Comparison of ENCODE assay signal across 21 cellular contexts in the genomic region with DNA sequence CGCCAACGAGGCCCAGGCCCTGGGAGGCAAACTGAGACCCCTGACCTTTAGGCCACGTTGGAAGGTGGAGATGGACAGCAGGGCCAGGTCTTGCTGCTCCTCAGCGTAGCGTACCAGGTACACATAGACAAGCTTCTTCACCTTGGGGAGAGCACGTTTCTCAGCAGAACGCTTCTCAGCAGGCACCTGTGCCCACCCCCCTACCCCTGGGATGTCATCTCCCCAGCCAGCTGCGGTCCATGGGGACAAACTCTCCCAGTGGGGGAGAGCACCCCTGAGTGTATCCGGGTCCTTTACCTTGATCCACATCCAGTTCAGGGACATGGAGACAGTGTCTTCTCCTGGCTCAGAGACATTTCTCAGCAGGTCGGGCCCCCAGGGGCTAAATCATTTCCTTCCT. TPM values are rescaled to one million over a fixed set of nuclear protein-coding genes. Genes with fewer than 3 reads are reported as not detected.
A peak's percentile ranks its signal among the peaks of the same experiment; 100 is the strongest.
DNase-seq lines count a peak whose midpoint lies in the region; ATAC-seq and TF ChIP-seq lines count a peak whose summit lies in the region.
"Had no signal": no experiment of that assay in that cellular context is flagged by ENCODE, and none has a peak within 500 bp of the region (broad histone marks: within the 10 kb centered on the region; RNA-seq: fewer than 3 reads in every experiment).

No MANE protein-coding gene starts in this region.

- H3K27me3 ChIP-seq in endodermal cell (ENCODE audit: control insufficient read depth, insufficient read depth, low read length, poor library complexity, severe bottlenecking) (no peaks in the 10 kb centered on the region), neuronal stem cell (ENCODE audit: control insufficient read depth in 3 of 3, insufficient read depth in 3 of 3, low read depth in 1 of 3, low read length in 3 of 3) (no peaks in the 10 kb centered on the region), sigmoid colon (peaks cover 0 to 4% (median 0%) of the 10 kb centered on the region in 3 donors)
- H3K27me3 ChIP-seq: BE2C, BLaER1 had no signal

- H3K9me3 ChIP-seq in endodermal cell (ENCODE audit: control insufficient read depth, low read length) = no peaks in the 10 kb centered on the region
- no peaks in the 10 kb centered on the region for H3K9me3 ChIP-seq in neuronal stem cell (replicated peaks in 1 of 2; ENCODE audit: control insufficient read depth in 2 of 2, insufficient read depth in 1 of 2, low read depth in 1 of 2, low read length in 2 of 2)
- no peaks in the 10 kb centered on the region for H3K9me3 ChIP-seq in sigmoid colon
- H3K9me3 ChIP-seq: BE2C, BLaER1 had no signal

- H3K18ac ChIP-seq in neuronal stem cell (ENCODE audit: low read length) = no peak overlapping the region

- no peak for TF ChIP-seq EP300 in sigmoid colon (IDR thresholded peaks at IDR 0.05)

- peaks cover 7% of the 10 kb centered on the region for H3K36me3 Mint-ChIP-seq in endodermal cell (ENCODE audit: low read depth)
- H3K36me3 Mint-ChIP-seq: CD14-positive monocyte; CD4-positive, alpha-beta memory T cell; CD4-positive, CD25-positive, alpha-beta regulatory T cell; CD8-positive, alpha-beta memory T cell had no signal

- no peak overlapping the region for H3K4me3 Mint-ChIP-seq in endodermal cell
- H3K4me3 Mint-ChIP-seq: CD14-positive monocyte; CD4-positive, alpha-beta memory T cell; CD4-positive, CD25-positive, alpha-beta regulatory T cell; CD8-positive, alpha-beta memory T cell had no signal

- intact Hi-C loops in sigmoid colon (cut with DNase I) = no loop called here
- intact Hi-C loops in Right ventricle myocardium inferior (cut with DNase I) = no loop called here

- peaks cover 2% of the 10 kb centered on the region for H3K9me3 Mint-ChIP-seq in endodermal cell

- no peak overlapping the region for H3K4me2 ChIP-seq in neuronal stem cell (ENCODE audit: insufficient read depth, low read length, poor library complexity, severe bottlenecking)
- H3K4me2 ChIP-seq: BLaER1 had no signal

- H3K4me3 ChIP-seq in endodermal cell (ENCODE audit: low read length) = no peak overlapping the region
- H3K4me3 ChIP-seq in neuronal stem cell (ENCODE audit: low read length in 2 of 2) = no peak overlapping the region
- no peak overlapping the region for H3K4me3 ChIP-seq in sigmoid colon
- H3K4me3 ChIP-seq: BLaER1 had no signal

- H2BK5ac ChIP-seq in neuronal stem cell (ENCODE audit: low read length) = no peak overlapping the region

- TF ChIP-seq CTCF in endodermal cell (conservative IDR thresholded peaks at IDR 0.05) (no peak), sigmoid colon (IDR thresholded peaks at IDR 0.05) (no peak)

- H2BK120ac ChIP-seq in neuronal stem cell (ENCODE audit: low read depth, low read length) = no peak overlapping the region

- no peak overlapping the region for H2AK5ac ChIP-seq in neuronal stem cell (ENCODE audit: low read depth, low read length)

- H4K91ac ChIP-seq in neuronal stem cell (ENCODE audit: low read depth, low read length, poor library complexity) = no peak overlapping the region

- 95 to 99% methylated on average over 8 to 10 of the region's 10 CpGs for WGBS in endodermal cell (ENCODE audit: insufficient coverage in 1 of 2, insufficient read length in 1 of 2), 2 experiments
- WGBS in neuronal stem cell (ENCODE audit: extremely low coverage in 2 of 2, insufficient read length in 2 of 2, insufficient replicate concordance in 1 of 2), 2 donors = no CpG with 5 or more reads among the region's 10 CpGs
- 85 to 90% methylated on average over 10 of the region's 10 CpGs for WGBS in sigmoid colon, 2 donors

- TF ChIP-seq POLR2A in sigmoid colon (IDR thresholded peaks at IDR 0.05) = no peak

- H2BK12ac ChIP-seq in neuronal stem cell (ENCODE audit: low read length) = no peak overlapping the region

- DNase-seq in endodermal cell (peak; percentile 28), neuronal stem cell (ENCODE audit: low spot score) (no peak), sigmoid colon (peak; percentile 39), Right ventricle myocardium inferior (ENCODE audit: missing footprints) (no peak), NCI-H345 treated with DMSO at 0.1 percent for 48 hours (lab: John Stamatoyannopoulos, UW; ENCODE audit: unreplicated experiment) (no peak), DMS153 (lab: John Stamatoyannopoulos, UW) (no peak)
- DNase-seq: 8988T; ACHN; BE2C; C1 segment of cervical spinal cord; CD4-positive, alpha-beta memory T cell; CD4-positive, CD25-positive, alpha-beta regulatory T cell; CD8-positive, alpha-beta memory T cell; COR-L47; DMS 273 treated with DMSO at 0.1 percent for 48 hours; DMS79 treated with DMSO at 0.1 percent for 48 hours; GF-D8 had no signal

- H2AFZ ChIP-seq in neuronal stem cell (ENCODE audit: low read length) = no peak overlapping the region

- peaks cover 2% of the 10 kb centered on the region for H3K27me3 Mint-ChIP-seq in endodermal cell (ENCODE audit: insufficient read depth)

- H3K36me3 ChIP-seq in endodermal cell (ENCODE audit: control insufficient read depth, insufficient read depth, low read length) = no peaks in the 10 kb centered on the region
- no peaks in the 10 kb centered on the region for H3K36me3 ChIP-seq in neuronal stem cell (replicated peaks in 1 of 2; ENCODE audit: control insufficient read depth in 2 of 2, insufficient read depth in 2 of 2, low read length in 2 of 2)
- no peaks in the 10 kb centered on the region for H3K36me3 ChIP-seq in sigmoid colon
- H3K36me3 ChIP-seq: BLaER1 had no signal

- H3K79me1 ChIP-seq in neuronal stem cell (ENCODE audit: low read depth, low read length) = no peaks in the 10 kb centered on the region

- H3K4me1 Mint-ChIP-seq in endodermal cell = no peaks in the 10 kb centered on the region
- H3K4me1 Mint-ChIP-seq: CD14-positive monocyte; CD4-positive, alpha-beta memory T cell; CD4-positive, CD25-positive, alpha-beta regulatory T cell; CD8-positive, alpha-beta memory T cell had no signal

- H3K14ac ChIP-seq in neuronal stem cell (ENCODE audit: low read length) = peak overlapping the region; percentile 56

- no peak overlapping the region for H4K8ac ChIP-seq in neuronal stem cell (ENCODE audit: low read depth, low read length)

- no peak for ATAC-seq in Right ventricle myocardium inferior
- no peak for ATAC-seq in GM18867 (IDR thresholded peaks at IDR 0.05; ENCODE audit: unreplicated experiment)

- no peak overlapping the region for H3K9ac ChIP-seq in endodermal cell (ENCODE audit: extremely low read depth, low read length, poor library complexity, severe bottlenecking)
- H3K9ac ChIP-seq in neuronal stem cell (ENCODE audit: low read depth, low read length, poor library complexity) = no peak overlapping the region
- H3K9ac ChIP-seq: BLaER1 had no signal

- H3K27ac Mint-ChIP-seq in endodermal cell = no peak overlapping the region
- H3K27ac Mint-ChIP-seq: CD14-positive monocyte; CD4-positive, alpha-beta memory T cell; CD4-positive, CD25-positive, alpha-beta regulatory T cell; CD8-positive, alpha-beta memory T cell had no signal

- peak overlapping the region; percentile 93 for H3K23ac ChIP-seq in neuronal stem cell (ENCODE audit: low read depth, low read length, poor library complexity)

- H3K27ac ChIP-seq in endodermal cell (ENCODE audit: low read depth, low read length) = no peak overlapping the region
- H3K27ac ChIP-seq in neuronal stem cell (replicated peaks; ENCODE audit: low read length) = no peak overlapping the region
- no peak overlapping the region for H3K27ac ChIP-seq in sigmoid colon
- H3K27ac ChIP-seq: BLaER1 had no signal

- H3K4ac ChIP-seq in neuronal stem cell (ENCODE audit: low read length) = no peak overlapping the region

- H2BK15ac ChIP-seq in neuronal stem cell (ENCODE audit: low read length) = no peak overlapping the region

- no peaks in the 10 kb centered on the region for H3K4me1 ChIP-seq in endodermal cell (ENCODE audit: control insufficient read depth, insufficient read depth, low read length)
- no peaks in the 10 kb centered on the region for H3K4me1 ChIP-seq in neuronal stem cell (ENCODE audit: control insufficient read depth in 2 of 2, insufficient read depth in 1 of 2, low read depth in 1 of 2, low read length in 2 of 2)
- no peaks in the 10 kb centered on the region for H3K4me1 ChIP-seq in sigmoid colon
- H3K4me1 ChIP-seq: BE2C, BLaER1 had no signal

RNA-seq across cellular contexts. Expression of gene AP3B2, which starts 21.0 kb away (rescaled TPM):
- total RNA-seq in endodermal cell (10 to 100 TPM; 22.4 to 24.4 TPM), sigmoid colon (1 to 10 TPM; 1.2 to 9.3 (median 3.4) TPM), Right ventricle myocardium inferior (0.54 TPM)
- 11.0 TPM for polyA plus RNA-seq in endodermal cell (2013, experiment 1 of 2)
- 9.0 TPM for polyA plus RNA-seq in endodermal cell (2013, experiment 2 of 2)
- 1.2 TPM for polyA plus RNA-seq in neuronal stem cell (2013, experiment 1 of 2)
- polyA plus RNA-seq in neuronal stem cell (2013, experiment 2 of 2) = 1.8 TPM
- 1 to 10 TPM in 1 of 3 donors, under 1 TPM in 1, not detected in 1; 0.60 to 1.3 TPM for polyA plus RNA-seq in sigmoid colon
- polyA plus RNA-seq: CD4-positive, alpha-beta memory T cell; CD8-positive, alpha-beta memory T cell had no signal

RNA-seq across cellular contexts. Expression of gene CPEB1, which starts 41.5 kb away (rescaled TPM):
- 1 to 10 TPM; 1.0 to 1.4 TPM for total RNA-seq in endodermal cell
- polyA plus RNA-seq in endodermal cell (2013, experiment 1 of 2) = 2.8 TPM
- polyA plus RNA-seq in endodermal cell (2013, experiment 2 of 2) = 3.2 TPM
- 2.8 TPM for polyA plus RNA-seq in neuronal stem cell (2013, experiment 1 of 2)
- polyA plus RNA-seq in neuronal stem cell (2013, experiment 2 of 2) = 2.6 TPM
- 10 to 100 TPM in 3 of 4 donors, 1 to 10 TPM in 1; 8.3 to 13.2 (median 12.1) TPM for total RNA-seq in sigmoid colon
- 1 to 10 TPM in 2 of 3 donors, not detected in 1; 1.2 to 2.1 TPM for polyA plus RNA-seq in sigmoid colon
- total RNA-seq in Right ventricle myocardium inferior = 1.9 TPM
- total RNA-seq: A673; CD4-positive, CD25-positive, alpha-beta regulatory T cell had no signal
- polyA plus RNA-seq: CD14-positive monocyte had no signal

Comparison
In these comparisons a context has a peak if more than half of its experiments do, and no peak if none do; other contexts are left out.
1. DNase-seq: peak in endodermal cell (single experiment) and sigmoid colon (single experiment); none in neuronal stem cell (single experiment), Right ventricle myocardium inferior (single experiment), NCI-H345 treated with DMSO at 0.1 percent for 48 hours (single experiment) and DMS153 (single experiment).